Comparison of ENCODE assay signal across 8 cellular contexts in genomic region chr1:114716304-114717158, GRCh38. TPM values are rescaled to one million over a fixed set of nuclear protein-coding genes. Genes with fewer than 3 reads are reported as not detected.
DNase-seq lines count a peak whose midpoint lies in the region; ATAC-seq and TF ChIP-seq lines count a peak whose summit lies in the region.

NRAS (minus strand) TSS chr1:114716771; CDS start chr1:114716160, 611 bp downstream.

- peak in 2 of 3 experiments; percentile 11 to 24 for TF ChIP-seq CTCF in esophagus muscularis mucosa (IDR thresholded peaks at IDR 0.05)

- peak; percentile 96 for ATAC-seq in GM21737 (IDR thresholded peaks at IDR 0.05; ENCODE audit: unreplicated experiment)

- under 1% methylated on average over 26 of the region's 38 CpGs for WGBS in esophagus muscularis mucosa

- H3K27ac ChIP-seq in esophagus muscularis mucosa (replicated peaks in 1 of 4) (peak within 1 kb of the TSS; percentile 88 to 94 (median 90)), muscle layer of duodenum (ENCODE audit: low read length) (peak within 1 kb of the TSS; percentile 99)

- DNase-seq in DMS79 treated with DMSO at 0.1 percent for 48 hours (lab: John Stamatoyannopoulos, UW) (peak; percentile 80), KG1 (lab: John Stamatoyannopoulos, UW) (peak; percentile 91), esophagus muscularis mucosa (ENCODE audit: extremely low spot score) (peak; percentile 98)
- peak; percentile 96 for DNase-seq in activated T-cell treated with anti-CD3 and anti-CD28 coated beads, Interleukin-2, amount 50 U/mL, for 48 hours
- DNase-seq in stimulated activated CD8-positive, alpha-beta memory T cell treated with anti-CD3 and anti-CD28 coated beads, Interleukin-7, amount 100 ng/mL, for 24 hours (ENCODE audit: low read depth), result peak; percentile 96

- intact Hi-C loops in esophagus muscularis mucosa (cut with DNase I), result loop anchor here (5.0 kb wide), 3 partner anchors 41 to 204 kb away; partner anchors contain the start of genes BCAS2, CSDE1 and TRIM33

- no peak for TF ChIP-seq EP300 in esophagus muscularis mucosa (IDR thresholded peaks at IDR 0.05)

- H3K4me3 ChIP-seq in esophagus muscularis mucosa (peak within 1 kb of the TSS; percentile 73 to 94 (median 88)), muscle layer of duodenum (ENCODE audit: low read depth in 1 of 2, low read length in 2 of 2) (peak within 1 kb of the TSS; percentile 85 to 98)

- H3K27me3 ChIP-seq in esophagus muscularis mucosa, result no peaks in the 10 kb centered on the region
- H3K27me3 ChIP-seq in muscle layer of duodenum (ENCODE audit: low read depth, low read length), result no peaks in the 10 kb centered on the region

- no peaks in the 10 kb centered on the region for H3K9me3 ChIP-seq in esophagus muscularis mucosa
- H3K9me3 ChIP-seq in muscle layer of duodenum (ENCODE audit: control insufficient read depth in 1 of 2, low read length in 2 of 2), result no peaks in the 10 kb centered on the region

- TF ChIP-seq POLR2A in esophagus muscularis mucosa (IDR thresholded peaks at IDR 0.05; ENCODE audit: low read depth), result peak; percentile 47

- H3K36me3 ChIP-seq in esophagus muscularis mucosa, result peaks cover 35 to 72% (median 64%) of the 10 kb centered on the region in 4 donors
- H3K36me3 ChIP-seq in muscle layer of duodenum (ENCODE audit: control insufficient read depth in 1 of 2, insufficient read depth in 2 of 2, low read length in 2 of 2), result peaks cover 49 to 63% of the 10 kb centered on the region in 2 donors

- H3K4me1 ChIP-seq in esophagus muscularis mucosa (peaks cover 14 to 32% (median 27%) of the 10 kb centered on the region in 4 donors), muscle layer of duodenum (ENCODE audit: control insufficient read depth in 1 of 2, insufficient read depth in 2 of 2, low read length in 2 of 2) (peaks cover 6 to 30% of the 10 kb centered on the region in 2 donors)

TF ChIP-seq in PFSK-1, 5 proteins besides CTCF, POLR2A, EP300 and RAD21:
- TF ChIP-seq SIN3A (IDR thresholded peaks at IDR 0.05; ENCODE audit: borderline replicate concordance, insufficient read depth, low read length) (peak; percentile 98; the same call in 1 of the 2 replicates), POLR2AphosphoS5 (IDR thresholded peaks at IDR 0.05; ENCODE audit: low read depth, low read length) (peak; percentile 90), REST (IDR thresholded peaks at IDR 0.05; ENCODE audit: insufficient read depth in 1 of 2, low read depth in 2 of 2, low read length in 2 of 2) (no peak), TAF1 (IDR thresholded peaks at IDR 0.05; ENCODE audit: borderline replicate concordance, insufficient read depth, low read length) (peak; percentile 61; the same call in 1 of the 2 replicates), FOXP2 (optimal IDR thresholded peaks at IDR 0.05; ENCODE audit: borderline replicate concordance, extremely low read depth, extremely low read length, insufficient read depth) (peak; percentile 23)
TF ChIP-seq in PFSK-1: peak in this region for 4.

RNA-seq across cellular contexts. Expression of gene NRAS, which starts in this region (rescaled TPM):
- 16.2 TPM for polyA plus RNA-seq in PFSK-1 (2012; ENCODE audit: insufficient read length, low read depth)
- total RNA-seq in esophagus muscularis mucosa, result 10 to 100 TPM; 12.1 to 20.9 (median 14.7) TPM

Comparison
In these comparisons a context has a peak if more than half of its experiments do, and no peak if none do; other contexts are left out.
1. Peak in every context shown above with its lines: DNase-seq, ATAC-seq, H3K4me3 ChIP-seq and H3K27ac ChIP-seq.